23 cellular contexts compared by ENCODE assay signal in genomic region chr19:15113245-15114152, GRCh38. TPM values are rescaled to one million over a fixed set of nuclear protein-coding genes. Genes with fewer than 3 reads are reported as not detected.
A peak's percentile ranks its signal among the peaks of the same experiment; 100 is the strongest.
DNase-seq lines count a peak whose midpoint lies in the region; ATAC-seq, FAIRE-seq and TF ChIP-seq lines count a peak whose summit lies in the region.
"Had no signal": no experiment of that assay in that cellular context is flagged by ENCODE, and none has a peak within 500 bp of the region (broad histone marks: within the 10 kb centered on the region; RNA-seq: fewer than 3 reads in every experiment).

No MANE protein-coding gene starts in this region.

- H3K27ac ChIP-seq in K562 (ENCODE audit: extremely low read depth, low read depth, low read length) = no peak overlapping the region
- H3K27ac ChIP-seq in mesodermal cell (ENCODE audit: low read depth, low read length, severe bottlenecking) = peak overlapping the region; percentile 36
- H3K27ac ChIP-seq in PC-3 (ENCODE audit: low read length) = no peak overlapping the region
- H3K27ac ChIP-seq: thyroid gland had no signal

- CTCF ChIA-PET in K562 (lab: Yijun Ruan, JAX; ENCODE audit: low intra/inter-chr PET ratio) = no interaction called here
- CTCF ChIA-PET in PC-3 (lab: Charles Lee) = no interaction called here

- H3K4me3 ChIP-seq in K562 (no peak overlapping the region), mesodermal cell (ENCODE audit: extremely low read depth, insufficient read depth, low read length, poor library complexity, severe bottlenecking) (no peak overlapping the region), PC-3 (ENCODE audit: low read length) (no peak overlapping the region)
- H3K4me3 ChIP-seq: spleen, thyroid gland had no signal

- no peaks in the 10 kb centered on the region for H4K20me1 ChIP-seq in K562 (replicated peaks; ENCODE audit: control insufficient read depth, insufficient read depth, low read length)
- no peaks in the 10 kb centered on the region for H4K20me1 ChIP-seq in PC-3 (ENCODE audit: low read length)

- H3K4me1 ChIP-seq in K562 (replicated peaks in 1 of 2; ENCODE audit: control insufficient read depth in 2 of 2, insufficient read depth in 2 of 2, low read length in 2 of 2) (peaks cover 0 to 20% of the 10 kb centered on the region in 2 experiments; a peak in 2 of 5 replicates), mesodermal cell (ENCODE audit: control insufficient read depth, insufficient read depth, low read length, poor library complexity, severe bottlenecking) (peaks cover 6% of the 10 kb centered on the region), PC-3 (ENCODE audit: insufficient read depth, low read length) (no peaks in the 10 kb centered on the region)

- H2AFZ ChIP-seq in K562 (ENCODE audit: low read depth, low read length) = no peak overlapping the region
- no peak overlapping the region for H2AFZ ChIP-seq in PC-3 (ENCODE audit: low read length)

- DNase-seq in ELF-1 (ENCODE audit: low read depth, low spot score) = peak; percentile 55
- no peak for DNase-seq in HTR-8/SVneo (ENCODE audit: insufficient read length, low spot score)
- DNase-seq in K562 (ENCODE audit: extremely low read depth in 1 of 4, low spot score in 3 of 4) = no peak
- DNase-seq in sciatic nerve (ENCODE audit: low spot score) = no peak
- no peak for DNase-seq in PC-3
- DNase-seq: activated CD4-positive, CD25-positive, alpha-beta regulatory T cell treated with anti-CD3 and anti-CD28 coated beads, Interleukin-2, amount 50 U/mL, for 72 hours; activated CD8-positive, alpha-beta memory T cell treated with anti-CD3 and anti-CD28 coated beads, Interleukin-2, amount 50 U/mL, for 4 hours; AML-193; Caco-2; cortex of kidney; erythroblast; GDM1; naive thymus-derived CD4-positive, alpha-beta T cell; NCI-H187; spleen; thyroid gland had no signal

- H3K9me1 ChIP-seq in K562 (ENCODE audit: control insufficient read depth, insufficient read depth, low read length) = no peaks in the 10 kb centered on the region

- H3K4me2 ChIP-seq in K562 (ENCODE audit: insufficient read depth, low read length) = no peak overlapping the region
- no peak overlapping the region for H3K4me2 ChIP-seq in PC-3 (ENCODE audit: low read length)

- in situ Hi-C loops in K562 (cut with MboI) = no loop called here

- no peaks in the 10 kb centered on the region for H3K9me2 ChIP-seq in PC-3 (replicated peaks; ENCODE audit: low read length)

- no TSS peak for BruUV-seq in K562 (replicated peaks; lab: Mats Ljungman, UMichigan)
- BruUV-seq in PC-3 (replicated peaks; lab: Mats Ljungman, UMichigan) = no TSS peak

- POLR2A ChIA-PET in K562 (lab: Yijun Ruan, JAX) (interaction anchor here (0.6 to 2.2 kb wide), 4 partner anchors 12 to 327 kb away, joined by 3 to 5 read pairs (median 4); no protein-coding TSS in a partner anchor), PC-3 (lab: Charles Lee; ENCODE audit: unreplicated experiment) (no interaction called here)

- no peak overlapping the region for H3K9ac ChIP-seq in K562 (ENCODE audit: insufficient read depth in 1 of 2, low read depth in 2 of 2, low read length in 2 of 2)
- no peak overlapping the region for H3K9ac ChIP-seq in PC-3 (ENCODE audit: low read length)

- peaks cover 2 to 18% of the 10 kb centered on the region in 2 experiments; a peak in 3 of 5 replicates for H3K27me3 ChIP-seq in K562 (ENCODE audit: control insufficient read depth in 2 of 2, insufficient read depth in 2 of 2, low read length in 2 of 2)
- no peaks in the 10 kb centered on the region for H3K27me3 ChIP-seq in PC-3 (ENCODE audit: low read length)
- H3K27me3 ChIP-seq: thyroid gland had no signal

- no peak for TF ChIP-seq EP300 in K562 (IDR thresholded peaks at IDR 0.05; ENCODE audit: low read length)

- intact Hi-C loops in K562 (cut with micrococcal nuclease) = no loop called here
- intact Hi-C loops in sciatic nerve (cut with DNase I) = no loop called here
- intact Hi-C loops in PC-3 (cut with micrococcal nuclease) = no loop called here

- no peaks in the 10 kb centered on the region for H3F3A ChIP-seq in PC-3 (ENCODE audit: low read length, unreplicated experiment)

- TF ChIP-seq POLR2A in K562 (conservative IDR thresholded peaks at IDR 0.05) = no peak

- peaks cover 16% of the 10 kb centered on the region; the same call in 2 of the 3 replicates for H3K36me3 ChIP-seq in K562 (ENCODE audit: control insufficient read depth, insufficient read depth, low read length)
- H3K36me3 ChIP-seq in mesodermal cell (ENCODE audit: control insufficient read depth, insufficient read depth, low read length) = peaks cover 98% of the 10 kb centered on the region
- H3K36me3 ChIP-seq in PC-3 (ENCODE audit: low read depth, low read length) = peaks cover 23% of the 10 kb centered on the region; the same call in 1 of the 2 replicates

- TF ChIP-seq RAD21 in K562 (CRISPR knock-in tag; conservative IDR thresholded peaks at IDR 0.05 in 1 of 2, IDR thresholded peaks at IDR 0.05 in 1 of 2) = no peak

- TF ChIP-seq CTCF in K562 (IDR thresholded peaks at IDR 0.05 in 2 of 3, conservative IDR thresholded peaks at IDR 0.05 in 1 of 3; ENCODE audit: insufficient read depth in 2 of 3, low read depth in 1 of 3, low read length in 3 of 3) (no peak), PC-3 (conservative IDR thresholded peaks at IDR 0.05; ENCODE audit: low read depth, low read length) (no peak)

- no peak for ATAC-seq in K562
- ATAC-seq in sciatic nerve = no peak
- no peak; the same call in 1 of the 2 replicates for ATAC-seq in PC-3
- no peak for ATAC-seq in HG03439 (IDR thresholded peaks at IDR 0.05; ENCODE audit: unreplicated experiment)
- ATAC-seq in GM18511 (IDR thresholded peaks at IDR 0.05; ENCODE audit: unreplicated experiment) = no peak

- no peaks in the 10 kb centered on the region for H3K79me2 ChIP-seq in K562 (ENCODE audit: control insufficient read depth, insufficient read depth, low read length)
- H3K79me2 ChIP-seq in PC-3 (ENCODE audit: low read length) = no peaks in the 10 kb centered on the region

- 78% methylated on average over 29 of the region's 58 CpGs for WGBS in K562 (ENCODE audit: insufficient coverage, low coverage, missing lambda C conversion rate)
- 95 to 97% methylated on average over 55 to 58 of the region's 58 CpGs for WGBS in mesodermal cell (ENCODE audit: insufficient coverage in 2 of 2), 2 experiments

- H3K9me3 ChIP-seq in K562 (replicated peaks; ENCODE audit: control insufficient read depth, insufficient read depth, low read depth, low read length) = no peaks in the 10 kb centered on the region
- no peaks in the 10 kb centered on the region for H3K9me3 ChIP-seq in mesodermal cell (ENCODE audit: control insufficient read depth, low read length)
- H3K9me3 ChIP-seq in PC-3 (ENCODE audit: low read length) = no peaks in the 10 kb centered on the region
- H3K9me3 ChIP-seq: Caco-2, spleen, thyroid gland had no signal

- FAIRE-seq in HTR-8/SVneo (lab: Jason Lieb, UNC) (peak; percentile 23), K562 (lab: Jason Lieb, UNC) (no peak)

RNA-seq across cellular contexts. Expression of gene SYDE1, which starts 6.3 kb away (rescaled TPM):
- total RNA-seq in K562 (2011; cell fraction: chromatin; rRNA removed; ENCODE audit: low replicate concordance) = not detected in 2 replicates
- total RNA-seq in K562 (2011; cell fraction: nucleolus; rRNA removed) = not detected in 2 replicates
- total RNA-seq in K562 (2011; cell fraction: nucleoplasm; rRNA removed) = not detected in 2 replicates
- total RNA-seq in K562 (2014; rRNA removed) = not detected in 2 replicates
- total RNA-seq in K562 (2014; rRNA removed; fragmentation: Illumina TruSeq; extraction: Trizol) = not detected in 2 replicates
- total RNA-seq in K562 (2015; rRNA removed; fragmentation: Illumina TruSeq; extraction: Trizol) = not detected in 2 replicates
- total RNA-seq in K562 (2021) = 0.04 and 0.07 TPM in 2 replicates
- polyA plus RNA-seq in K562 (2011; rRNA removed) = not detected in 2 replicates
- not detected in 2 replicates for polyA plus RNA-seq in K562 (2011; cell fraction: cytosol; rRNA removed)
- polyA plus RNA-seq in K562 (2011; cell fraction: nucleus; rRNA removed) = not detected in 2 replicates
- not detected in 2 replicates for polyA plus RNA-seq in K562 (2012)
- not detected in 2 replicates for polyA plus RNA-seq in K562 (2014; fragmentation: Illumina TruSeq; extraction: Trizol)
- not detected for polyA plus RNA-seq in K562 (2014; fragmentation: Nextera tagmentation; extraction: Ambion mirVana)
- 0.03 TPM in 1 of 2 replicates, not detected in the other for polyA plus RNA-seq in K562 (2014; rRNA removed)
- polyA minus RNA-seq in K562 (2011; rRNA and poly(A)+ RNA removed) = not detected in 2 replicates
- 0.36 TPM in 1 of 2 replicates, not detected in the other for polyA minus RNA-seq in K562 (2011; cell fraction: cytosol; rRNA and poly(A)+ RNA removed)
- not detected in 2 replicates for polyA minus RNA-seq in K562 (2011; cell fraction: nucleus; rRNA and poly(A)+ RNA removed)
- 21.7 TPM for polyA plus RNA-seq in mesodermal cell (2013, experiment 1 of 2)
- polyA plus RNA-seq in mesodermal cell (2013, experiment 2 of 2) = 19.4 TPM
- 39.9 TPM for total RNA-seq in sciatic nerve
- total RNA-seq in PC-3 (2014; rRNA removed) = 13.8 and 20.3 TPM in 2 replicates

RNA-seq across cellular contexts. Expression of gene OR1I1, which starts 31.5 kb away (rescaled TPM):
- not detected in 2 replicates for total RNA-seq in K562 (2011; cell fraction: chromatin; rRNA removed; ENCODE audit: low replicate concordance)
- total RNA-seq in K562 (2011; cell fraction: nucleolus; rRNA removed) = not detected in 2 replicates
- not detected in 2 replicates for total RNA-seq in K562 (2011; cell fraction: nucleoplasm; rRNA removed)
- total RNA-seq in K562 (2014; rRNA removed) (not detected in 2 replicates), K562 (2014; rRNA removed; fragmentation: Illumina TruSeq; extraction: Trizol) (not detected in 2 replicates), K562 (2015; rRNA removed; fragmentation: Illumina TruSeq; extraction: Trizol) (not detected in 2 replicates), K562 (2021) (not detected in 2 replicates), sciatic nerve (not detected), PC-3 (2014; rRNA removed) (not detected in 2 replicates)
- polyA plus RNA-seq in K562 (2011; rRNA removed) (not detected in 2 replicates), K562 (2014; fragmentation: Illumina TruSeq; extraction: Trizol) (not detected in 2 replicates), K562 (2014; fragmentation: Nextera tagmentation; extraction: Ambion mirVana) (not detected), K562 (2014; rRNA removed) (not detected in 2 replicates)
- not detected in 2 replicates for polyA plus RNA-seq in K562 (2011; cell fraction: cytosol; rRNA removed)
- not detected in 2 replicates for polyA plus RNA-seq in K562 (2011; cell fraction: nucleus; rRNA removed)
- polyA plus RNA-seq in K562 (2012) = 0.01 TPM in 1 of 2 replicates, not detected in the other
- not detected in 2 replicates for polyA minus RNA-seq in K562 (2011; rRNA and poly(A)+ RNA removed)
- not detected in 2 replicates for polyA minus RNA-seq in K562 (2011; cell fraction: cytosol; rRNA and poly(A)+ RNA removed)
- not detected in 2 replicates for polyA minus RNA-seq in K562 (2011; cell fraction: nucleus; rRNA and poly(A)+ RNA removed)
- polyA plus RNA-seq in mesodermal cell (2013, experiment 1 of 2) = not detected
- polyA plus RNA-seq in mesodermal cell (2013, experiment 2 of 2) = not detected
- total RNA-seq: Caco-2; glomerular endothelial cell; lung microvascular endothelial cell; naive thymus-derived CD4-positive, alpha-beta T cell; NCI-H460; SK-MEL-5; spleen; thyroid gland had no signal
- polyA plus RNA-seq: naive thymus-derived CD4-positive, alpha-beta T cell had no signal

Comparison
In these comparisons a context has a peak if more than half of its experiments do, and no peak if none do; other contexts are left out.
1. RNA of gene SYDE1, which starts 6.3 kb away (total RNA-seq): 39.9 TPM in sciatic nerve (single experiment) and 13.8 to 20.3 TPM in PC-3; 0.04 to 0.07 TPM in K562; every median in the first group is over 10 times any median in the second.